In the genomic region with DNA sequence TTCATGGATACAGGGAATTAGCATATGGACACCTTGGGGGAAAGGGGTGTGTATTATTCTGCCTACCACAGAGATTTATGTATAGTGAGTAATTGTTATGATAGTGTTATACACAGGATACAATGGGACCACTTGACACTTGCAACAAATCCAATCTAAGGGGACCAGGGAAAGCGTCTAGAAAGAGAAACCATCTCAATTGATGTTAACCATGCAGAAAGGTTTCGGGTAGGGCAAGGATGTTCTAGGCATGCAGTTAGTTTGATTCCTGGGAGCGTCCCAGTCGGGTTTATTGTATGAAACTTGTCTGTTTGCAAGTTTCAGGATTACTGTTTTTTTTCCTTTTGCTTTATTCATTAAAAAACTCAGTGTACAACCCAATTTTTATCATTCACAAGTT, we compare ENCODE assay signal across 26 cellular contexts. TPM values are rescaled to one million over a fixed set of nuclear protein-coding genes. Genes with fewer than 3 reads are reported as not detected.
A peak's percentile ranks its signal among the peaks of the same experiment; 100 is the strongest.
DNase-seq lines count a peak whose midpoint lies in the region; ATAC-seq, FAIRE-seq and TF ChIP-seq lines count a peak whose summit lies in the region.
"Had no signal": no experiment of that assay in that cellular context is flagged by ENCODE, and none has a peak within 500 bp of the region (broad histone marks: within the 10 kb centered on the region; RNA-seq: fewer than 3 reads in every experiment).

No MANE protein-coding gene starts in this region.

- peak overlapping the region; percentile 42; the same call in 1 of the 2 replicates for H3K27ac ChIP-seq in MM.1S (ENCODE audit: low read length)
- H3K27ac ChIP-seq in GM12878 (ENCODE audit: control insufficient read depth, insufficient read depth), result no peak overlapping the region
- H3K27ac ChIP-seq: RWPE1, SK-N-MC had no signal

- no peak for TF ChIP-seq EP300 in GM12878 (IDR thresholded peaks at IDR 0.05; ENCODE audit: borderline replicate concordance in 1 of 2, control insufficient read depth in 1 of 2, low read depth in 2 of 2, low read length in 2 of 2)

- no peaks in the 10 kb centered on the region for H3K9me2 ChIP-seq in MM.1S (replicated peaks; ENCODE audit: insufficient read depth, low read length)

- no peaks in the 10 kb centered on the region for H4K20me1 ChIP-seq in MM.1S (ENCODE audit: insufficient read depth, low read length)
- no peaks in the 10 kb centered on the region for H4K20me1 ChIP-seq in GM12878 (ENCODE audit: control insufficient read depth, insufficient read depth)

- RAD21 ChIA-PET in GM12878 (lab: Charles Lee; ENCODE audit: unreplicated experiment), result interaction anchor here (0.8 to 1.6 kb wide), 2 partner anchors 11 to 21 kb away, joined by 3 read pairs; no protein-coding TSS in a partner anchor

- TF ChIP-seq RAD21 in GM12878 (IDR thresholded peaks at IDR 0.05; ENCODE audit: insufficient read depth, low read depth, low read length), result no peak

- no peaks in the 10 kb centered on the region for H3K79me2 ChIP-seq in MM.1S (ENCODE audit: low read length)
- no peaks in the 10 kb centered on the region for H3K79me2 ChIP-seq in GM12878 (ENCODE audit: control insufficient read depth, insufficient read depth, low read length)

- WGBS in GM12878 (ENCODE audit: insufficient coverage, insufficient replicate concordance, low lambda C conversion rate, missing lambda C conversion rate), result 17% methylated on average over 4 of the region's 4 CpGs

- H2AFZ ChIP-seq in MM.1S (ENCODE audit: low read length), result no peak overlapping the region
- no peak overlapping the region for H2AFZ ChIP-seq in GM12878 (ENCODE audit: control insufficient read depth, low read depth, low read length)
- H2AFZ ChIP-seq: GM23338 had no signal

- DNase-seq in activated CD4-positive, alpha-beta T cell treated with anti-CD3 and anti-CD28 coated beads, Interleukin-2, amount 10 ng/mL, durations not matched to agents 7 days and 5 days, result no peak
- no peak for DNase-seq in activated CD4-positive, alpha-beta T cell treated with anti-CD3 and anti-CD28 coated beads for 4 hours
- DNase-seq in MM.1S (no peak), GM12878 (ENCODE audit: low read depth, low spot score) (no peak), D341Med (ENCODE audit: low spot score) (no peak)
- DNase-seq: AML-193, C1 segment of cervical spinal cord, DMS79, KBM-7, NCI-H1105, NCI-H146, NCI-H2029, NCI-H226, NCI-H510A treated with DMSO at 0.1 percent for 48 hours, NCI-H774, SHP77 treated with DMSO at 0.1 percent for 48 hours had no signal

- no peaks in the 10 kb centered on the region for H3K27me3 Mint-ChIP-seq in activated CD4-positive, alpha-beta T cell treated with anti-CD3 and anti-CD28 coated beads, Interleukin-2, amount 10 ng/mL, durations not matched to agents 7 days and 5 days

- no peaks in the 10 kb centered on the region for H3F3A ChIP-seq in MM.1S (ENCODE audit: insufficient read depth, low read length)

- no peak for FAIRE-seq in GM12878 (lab: Jason Lieb, UNC)

- in situ Hi-C loops in GM12878 (cut with MboI), result no loop called here

- H3K36me3 Mint-ChIP-seq in activated CD4-positive, alpha-beta T cell treated with anti-CD3 and anti-CD28 coated beads, Interleukin-2, amount 10 ng/mL, durations not matched to agents 7 days and 5 days (ENCODE audit: low read depth), result no peaks in the 10 kb centered on the region

- H3K27me3 ChIP-seq in MM.1S (replicated peaks; ENCODE audit: insufficient read depth, low read length) (no peaks in the 10 kb centered on the region), GM12878 (replicated peaks in 1 of 2; ENCODE audit: control insufficient read depth in 2 of 2, insufficient read depth in 2 of 2, low read length in 1 of 2) (no peaks in the 10 kb centered on the region)

- H3K4me3 Mint-ChIP-seq in activated CD4-positive, alpha-beta T cell treated with anti-CD3 and anti-CD28 coated beads, Interleukin-2, amount 10 ng/mL, durations not matched to agents 7 days and 5 days, result no peak overlapping the region
- H3K4me3 Mint-ChIP-seq: GM23338 had no signal

- intact Hi-C loops in GM12878 (cut with micrococcal nuclease; ENCODE audit: unreplicated experiment), result loop anchor here (5.0 kb wide), 1 partner anchor 98 kb away; no protein-coding TSS in a partner anchor

- H3K9me3 Mint-ChIP-seq in activated CD4-positive, alpha-beta T cell treated with anti-CD3 and anti-CD28 coated beads, Interleukin-2, amount 10 ng/mL, durations not matched to agents 7 days and 5 days, result peaks cover 3% of the 10 kb centered on the region

- peaks cover 9% of the 10 kb centered on the region for H3K4me1 ChIP-seq in MM.1S (ENCODE audit: low read length)
- H3K4me1 ChIP-seq in GM12878 (ENCODE audit: control insufficient read depth, insufficient read depth, low read length), result 0 out of 2 replicates have a peak, but pooled peaks cover 3% of the 10 kb centered on the region

- H3K27ac Mint-ChIP-seq in activated CD4-positive, alpha-beta T cell treated with anti-CD3 and anti-CD28 coated beads, Interleukin-2, amount 10 ng/mL, durations not matched to agents 7 days and 5 days, result peak overlapping the region; percentile 34
- H3K27ac Mint-ChIP-seq: GM23338 had no signal

- H3K4me2 ChIP-seq in MM.1S (ENCODE audit: low read depth, low read length) (peak overlapping the region; percentile 56; the same call in 1 of the 2 replicates), GM12878 (ENCODE audit: control insufficient read depth, insufficient read depth) (no peak overlapping the region)
- H3K4me2 ChIP-seq: GM23338 had no signal

- ATAC-seq in GM18907 (IDR thresholded peaks at IDR 0.05; ENCODE audit: unreplicated experiment) (peak; percentile 36), GM12878 (peak; percentile 74), GM19324 (IDR thresholded peaks at IDR 0.05; ENCODE audit: low FRiP score, unreplicated experiment) (no peak), GM19397 (IDR thresholded peaks at IDR 0.05; ENCODE audit: unreplicated experiment) (no peak)
- ATAC-seq: GM23338 had no signal

- H3K4me3 ChIP-seq in MM.1S (ENCODE audit: low read length) (no peak overlapping the region), GM12878 (no peak overlapping the region)
- H3K4me3 ChIP-seq: GM23338, HAP-1, SK-N-MC had no signal

- BruUV-seq in GM12878 (replicated peaks; lab: Mats Ljungman, UMichigan), result no TSS peak

- POLR2A ChIA-PET in activated CD4-positive, alpha-beta T cell treated with anti-CD3 and anti-CD28 coated beads, Interleukin-2, amount 10 ng/mL, durations not matched to agents 7 days and 5 days (lab: Charles Lee), result no interaction called here
- POLR2A ChIA-PET in GM12878 (lab: Charles Lee), result no interaction called here

- no peak overlapping the region; the same call in 1 of the 2 replicates for H3K9ac ChIP-seq in MM.1S (ENCODE audit: low read length)
- H3K9ac ChIP-seq in GM12878 (ENCODE audit: control insufficient read depth, insufficient read depth, low read length), result no peak overlapping the region

- SMC1A ChIA-PET in GM12878 (lab: Charles Lee; ENCODE audit: uncharacterized antibody, unreplicated experiment), result interaction anchor here (5.0 kb wide), 1 partner anchor 19 kb away, joined by 18 read pairs; no protein-coding TSS in a partner anchor

- TF ChIP-seq CTCF in MM.1S (IDR thresholded peaks at IDR 0.05; ENCODE audit: low read length) (no peak), GM12878 (IDR thresholded peaks at IDR 0.05 in 2 of 3, conservative IDR thresholded peaks at IDR 0.05 in 1 of 3; ENCODE audit: control insufficient read depth in 2 of 3, extremely low read depth in 1 of 3, insufficient read depth in 1 of 3, low read depth in 3 of 3, low read length in 3 of 3) (no peak)

- peaks cover 14% of the 10 kb centered on the region for H3K4me1 Mint-ChIP-seq in activated CD4-positive, alpha-beta T cell treated with anti-CD3 and anti-CD28 coated beads, Interleukin-2, amount 10 ng/mL, durations not matched to agents 7 days and 5 days

- no peaks in the 10 kb centered on the region for H3K9me3 ChIP-seq in MM.1S (replicated peaks; ENCODE audit: insufficient read depth, low read length)
- no peaks in the 10 kb centered on the region; the same call in 2 of the 3 replicates for H3K9me3 ChIP-seq in GM12878 (replicated peaks; ENCODE audit: control insufficient read depth, insufficient read depth, low read length)
- H3K9me3 ChIP-seq: HAP-1 had no signal

- CTCF ChIA-PET in activated CD4-positive, alpha-beta T cell treated with anti-CD3 and anti-CD28 coated beads, Interleukin-2, amount 10 ng/mL, durations not matched to agents 7 days and 5 days (lab: Charles Lee), result no interaction called here
- CTCF ChIA-PET in GM12878 (lab: Yijun Ruan, JAX), result interaction anchor here (1.1 to 1.5 kb wide), 4 partner anchors 14 to 100 kb away, joined by 3 to 4 read pairs (median 3); no protein-coding TSS in a partner anchor

- no peaks in the 10 kb centered on the region for H3K36me3 ChIP-seq in MM.1S (replicated peaks; ENCODE audit: insufficient read depth, low read length)
- H3K36me3 ChIP-seq in GM12878 (ENCODE audit: control insufficient read depth in 2 of 2, insufficient read depth in 2 of 2, low read length in 1 of 2), result no peaks in the 10 kb centered on the region
- H3K36me3 ChIP-seq: HAP-1 had no signal

- TF ChIP-seq POLR2A in GM12878 (IDR thresholded peaks at IDR 0.05; ENCODE audit: low read depth, low read length), result no peak

RNA-seq across cellular contexts. Expression of a gene that starts 34.2 kb away (rescaled TPM):
- total RNA-seq in activated CD4-positive, alpha-beta T cell treated with anti-CD3 and anti-CD28 coated beads, Interleukin-2, amount 10 ng/mL, durations not matched to agents 7 days and 5 days, result under 1 TPM; 0.40 to 0.52 TPM
- 7.9 and 9.3 TPM in 2 replicates for total RNA-seq in GM12878 (2013; cell fraction: nucleolus; rRNA removed)
- total RNA-seq in GM12878 (2014; rRNA removed) (1.0 and 1.7 TPM in 2 replicates), GM12878 (2014; rRNA removed; fragmentation: Illumina TruSeq; extraction: Trizol) (1.5 and 1.7 TPM in 2 replicates), GM12878 (2021) (0.85 and 1.1 TPM in 2 replicates)
- polyA plus RNA-seq in GM12878 (2011; ENCODE audit: low read depth), result not detected
- polyA plus RNA-seq in GM12878 (2011; rRNA removed) (3.9 and 6.6 TPM in 2 replicates), GM12878 (2014; fragmentation: Illumina TruSeq; extraction: Trizol) (1.3 and 2.0 TPM in 2 replicates), GM12878 (2014; fragmentation: Nextera tagmentation; extraction: Ambion mirVana) (under 1 TPM; 0.53 to 0.55 TPM), GM12878 (2014; rRNA removed) (0.50 and 0.77 TPM in 2 replicates), GM12878 (2016; fragmentation: Nextera tagmentation; extraction: Ambion mirVana) (under 1 TPM; 0.58 to 0.71 TPM)
- polyA plus RNA-seq in GM12878 (2011; cell fraction: cytosol; rRNA removed), result 1.2 and 1.6 TPM in 2 replicates
- polyA plus RNA-seq in GM12878 (2011; cell fraction: nucleus; rRNA removed), result 4.8 and 5.1 TPM in 2 replicates
- polyA plus RNA-seq in GM12878 (2012), result 0.14 and 0.25 TPM in 2 replicates
- 2.6 and 5.7 TPM in 2 replicates for polyA minus RNA-seq in GM12878 (2011; rRNA and poly(A)+ RNA removed)
- polyA minus RNA-seq in GM12878 (2011; cell fraction: cytosol; rRNA and poly(A)+ RNA removed), result 1.7 and 2.8 TPM in 2 replicates
- polyA minus RNA-seq in GM12878 (2011; cell fraction: nucleus; rRNA and poly(A)+ RNA removed), result 6.2 and 8.7 TPM in 2 replicates
- total RNA-seq: A172, GM23338, HT1080 had no signal
- polyA plus RNA-seq: AG04450, GM23338 had no signal

Comparison
In these comparisons a context has a peak if more than half of its experiments do, and no peak if none do; other contexts are left out.
1. ATAC-seq: peak in GM18907 (single experiment) and GM12878 (single experiment); none in GM19324 (single experiment) and GM19397 (single experiment).